36 cellular contexts compared by ENCODE assay signal in the genomic region with DNA sequence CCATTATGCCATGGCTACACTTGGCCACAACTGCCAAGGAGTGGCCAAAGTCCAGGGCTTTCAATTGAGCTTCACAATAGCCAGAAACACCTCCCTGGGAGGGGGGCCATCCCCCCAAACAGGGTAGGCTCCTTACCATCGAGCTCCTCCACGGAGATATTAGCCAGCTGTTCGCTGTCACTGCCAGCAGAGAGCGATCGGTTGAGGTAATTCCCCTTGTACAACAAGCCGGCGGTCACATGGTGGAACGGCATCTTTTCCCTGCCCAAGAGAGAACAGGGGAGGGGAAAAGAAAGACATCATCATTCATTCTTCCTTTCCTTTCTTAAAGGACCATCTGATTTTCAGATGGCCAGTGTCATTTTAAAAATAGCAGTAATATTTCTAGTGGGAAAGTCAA.
"Had no signal": no experiment of that assay in that cellular context is flagged by ENCODE, and none has a peak within 500 bp of the region (broad histone marks: within the 10 kb centered on the region; RNA-seq: fewer than 3 reads in every experiment).

No MANE protein-coding gene starts in this region.

- H3K4me1 Mint-ChIP-seq: activated B cell treated with CpG ODN at 0.5 μM for 24 hours; activated CD4-positive, alpha-beta memory T cell treated with anti-CD3 and anti-CD28 coated beads, Interleukin-2, amount 10 ng/mL, durations not matched to agents 7 days and 5 days; activated CD8-positive, alpha-beta memory T cell treated with anti-CD3 and anti-CD28 coated beads, Interleukin-2, amount 10 ng/mL, durations not matched to agents 7 days and 5 days; activated naive CD4-positive, alpha-beta T cell treated with anti-CD3 and anti-CD28 coated beads, Interleukin-2, amount 10 ng/mL, durations not matched to agents 7 days and 5 days; activated naive CD8-positive, alpha-beta T cell treated with anti-CD3 and anti-CD28 coated beads, Interleukin-2, amount 50 U/mL, for 24 hours; brain had no signal

- H3K4me3 Mint-ChIP-seq: activated B cell treated with CpG ODN at 0.5 μM for 24 hours; activated CD4-positive, alpha-beta memory T cell treated with anti-CD3 and anti-CD28 coated beads, Interleukin-2, amount 10 ng/mL, durations not matched to agents 7 days and 5 days; activated CD8-positive, alpha-beta memory T cell treated with anti-CD3 and anti-CD28 coated beads, Interleukin-2, amount 10 ng/mL, durations not matched to agents 7 days and 5 days; activated naive CD4-positive, alpha-beta T cell treated with anti-CD3 and anti-CD28 coated beads, Interleukin-2, amount 10 ng/mL, durations not matched to agents 7 days and 5 days; activated naive CD8-positive, alpha-beta T cell; activated naive CD8-positive, alpha-beta T cell treated with anti-CD3 and anti-CD28 coated beads, Interleukin-2, amount 50 U/mL, for 24 hours; brain had no signal

- ATAC-seq: activated CD8-positive, alpha-beta memory T cell treated with anti-CD3 and anti-CD28 coated beads, Interleukin-2, amount 10 ng/mL, durations not matched to agents 7 days and 5 days; activated naive CD8-positive, alpha-beta T cell treated with anti-CD3 and anti-CD28 coated beads, Interleukin-2, amount 50 U/mL, for 24 hours; Right ventricle myocardium inferior had no signal

- H3K27me3 Mint-ChIP-seq: activated B cell treated with CpG ODN at 0.5 μM for 24 hours; activated CD4-positive, alpha-beta memory T cell treated with anti-CD3 and anti-CD28 coated beads, Interleukin-2, amount 10 ng/mL, durations not matched to agents 7 days and 5 days; activated CD8-positive, alpha-beta memory T cell treated with anti-CD3 and anti-CD28 coated beads, Interleukin-2, amount 10 ng/mL, durations not matched to agents 7 days and 5 days; activated naive CD4-positive, alpha-beta T cell treated with anti-CD3 and anti-CD28 coated beads, Interleukin-2, amount 10 ng/mL, durations not matched to agents 7 days and 5 days; activated naive CD8-positive, alpha-beta T cell; activated naive CD8-positive, alpha-beta T cell treated with anti-CD3 and anti-CD28 coated beads, Interleukin-2, amount 50 U/mL, for 24 hours had no signal

- DNase-seq: activated B cell treated with CpG ODN at 0.5 μM for 24 hours; activated CD4-positive, alpha-beta memory T cell treated with anti-CD3 and anti-CD28 coated beads, Interleukin-2, amount 10 ng/mL, durations not matched to agents 7 days and 5 days; activated CD4-positive, alpha-beta T cell treated with anti-CD3 and anti-CD28 coated beads for 1 hour; activated CD4-positive, alpha-beta T cell treated with anti-CD3 and anti-CD28 coated beads for 48 hours; activated CD8-positive, alpha-beta memory T cell treated with anti-CD3 and anti-CD28 coated beads for 24 hours; activated CD8-positive, alpha-beta memory T cell treated with anti-CD3 and anti-CD28 coated beads, Interleukin-2, amount 10 ng/mL, durations not matched to agents 7 days and 5 days; activated CD8-positive, alpha-beta memory T cell treated with anti-CD3 and anti-CD28 coated beads, Interleukin-2, amount 50 U/mL, for 48 hours; activated effector memory CD4-positive, alpha-beta T cell treated with Interleukin-2 at 50 U/mL for 16 hours; activated naive CD4-positive, alpha-beta T cell treated with anti-CD3 and anti-CD28 coated beads, Interleukin-2, amount 10 ng/mL, durations not matched to agents 7 days and 5 days; activated naive CD8-positive, alpha-beta T cell treated with anti-CD3 and anti-CD28 coated beads, Interleukin-2, amount 50 U/mL, for 24 hours; activated T-cell treated with anti-CD3 and anti-CD28 coated beads, Interleukin-2, amount 50 U/mL, for 48 hours; anterior cingulate cortex; cerebellar nuclear complex; Karpas-422; MM.1S; MV-4-11; NCI-H1092; NCI-H1436 treated with DMSO at 0.1 percent for 48 hours; NCI-H187; NCI-H2029 treated with DMSO at 0.1 percent for 48 hours; NCI-H2107; NCI-H2171; NCI-H510A; NCI-H526; NCI-H774; PC-9; SIG-M5; SW 1271; T-helper 1 cell; T-helper 2 cell; T-helper 9 cell had no signal

- H3K27ac Mint-ChIP-seq: activated B cell treated with CpG ODN at 0.5 μM for 24 hours; activated CD4-positive, alpha-beta memory T cell treated with anti-CD3 and anti-CD28 coated beads, Interleukin-2, amount 10 ng/mL, durations not matched to agents 7 days and 5 days; activated CD8-positive, alpha-beta memory T cell treated with anti-CD3 and anti-CD28 coated beads, Interleukin-2, amount 10 ng/mL, durations not matched to agents 7 days and 5 days; activated naive CD4-positive, alpha-beta T cell treated with anti-CD3 and anti-CD28 coated beads, Interleukin-2, amount 10 ng/mL, durations not matched to agents 7 days and 5 days; activated naive CD8-positive, alpha-beta T cell; activated naive CD8-positive, alpha-beta T cell treated with anti-CD3 and anti-CD28 coated beads, Interleukin-2, amount 50 U/mL, for 24 hours; brain had no signal

- H3K27ac ChIP-seq: PC-9, RWPE1, VCaP had no signal

- H3K36me3 Mint-ChIP-seq: activated CD8-positive, alpha-beta memory T cell treated with anti-CD3 and anti-CD28 coated beads, Interleukin-2, amount 10 ng/mL, durations not matched to agents 7 days and 5 days; activated naive CD4-positive, alpha-beta T cell treated with anti-CD3 and anti-CD28 coated beads, Interleukin-2, amount 10 ng/mL, durations not matched to agents 7 days and 5 days; activated naive CD8-positive, alpha-beta T cell had no signal
